13 cellular contexts compared by ENCODE assay signal in the genomic region with DNA sequence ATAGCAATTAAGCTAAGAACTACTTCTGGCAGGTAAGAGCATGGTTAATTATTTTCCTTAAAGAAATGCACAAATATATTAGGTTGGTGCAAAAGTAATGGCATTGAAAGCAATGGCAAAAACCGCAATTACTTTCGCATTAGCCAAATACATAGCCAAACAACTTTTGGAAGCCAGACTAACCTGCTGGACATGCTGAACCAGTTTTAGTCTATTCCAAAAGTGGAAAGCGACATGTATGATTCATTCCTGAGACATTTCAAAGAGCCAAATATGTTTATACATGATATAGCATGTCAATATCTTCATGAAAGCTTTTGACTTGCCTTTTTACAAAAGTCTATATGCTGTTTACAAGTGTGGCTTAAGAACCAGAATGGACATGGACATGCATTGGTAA.
"Had no signal": no experiment of that assay in that cellular context is flagged by ENCODE, and none has a peak within 500 bp of the region (broad histone marks: within the 10 kb centered on the region; RNA-seq: fewer than 3 reads in every experiment).

No MANE protein-coding gene starts in this region.

- H3K27ac ChIP-seq: heart right ventricle, pancreas, thyroid gland had no signal

- H3K27me3 ChIP-seq: heart right ventricle, pancreas, thyroid gland had no signal

- ATAC-seq: heart right ventricle had no signal

- H3K27me3 Mint-ChIP-seq: activated CD4-positive, alpha-beta memory T cell treated with anti-CD3 and anti-CD28 coated beads for 36 hours; central memory CD8-positive, alpha-beta T cell; naive B cell had no signal

- H3K36me3 Mint-ChIP-seq: activated CD4-positive, alpha-beta memory T cell treated with anti-CD3 and anti-CD28 coated beads for 36 hours; naive B cell had no signal

- H3K9me3 Mint-ChIP-seq: activated CD4-positive, alpha-beta memory T cell treated with anti-CD3 and anti-CD28 coated beads for 36 hours; central memory CD8-positive, alpha-beta T cell; naive B cell had no signal

- H3K4me3 ChIP-seq: heart right ventricle, pancreas, thyroid gland had no signal

- DNase-seq: activated CD4-positive, alpha-beta memory T cell treated with anti-CD3 and anti-CD28 coated beads for 36 hours; activated CD4-positive, alpha-beta T cell treated with anti-CD3 and anti-CD28 coated beads for 1 hour; activated gamma-delta T cell treated with Interleukin-2 at 50 U/mL for 16 hours; activated T-cell treated with anti-CD3 and anti-CD28 coated beads, Interleukin-2, amount 50 U/mL, for 48 hours; dermis blood vessel endothelial cell; heart right ventricle; islet precursor cell; naive B cell; retina; T-helper 9 cell; thyroid gland had no signal

- H3K9me3 ChIP-seq: heart right ventricle, pancreas, thyroid gland had no signal

- H3K4me3 Mint-ChIP-seq: activated CD4-positive, alpha-beta memory T cell treated with anti-CD3 and anti-CD28 coated beads for 36 hours; central memory CD8-positive, alpha-beta T cell; naive B cell had no signal

- H3K36me3 ChIP-seq: pancreas, thyroid gland had no signal

- H3K27ac Mint-ChIP-seq: activated CD4-positive, alpha-beta memory T cell treated with anti-CD3 and anti-CD28 coated beads for 36 hours; naive B cell had no signal

- H3K4me1 Mint-ChIP-seq: central memory CD8-positive, alpha-beta T cell had no signal
